In the genomic region with DNA sequence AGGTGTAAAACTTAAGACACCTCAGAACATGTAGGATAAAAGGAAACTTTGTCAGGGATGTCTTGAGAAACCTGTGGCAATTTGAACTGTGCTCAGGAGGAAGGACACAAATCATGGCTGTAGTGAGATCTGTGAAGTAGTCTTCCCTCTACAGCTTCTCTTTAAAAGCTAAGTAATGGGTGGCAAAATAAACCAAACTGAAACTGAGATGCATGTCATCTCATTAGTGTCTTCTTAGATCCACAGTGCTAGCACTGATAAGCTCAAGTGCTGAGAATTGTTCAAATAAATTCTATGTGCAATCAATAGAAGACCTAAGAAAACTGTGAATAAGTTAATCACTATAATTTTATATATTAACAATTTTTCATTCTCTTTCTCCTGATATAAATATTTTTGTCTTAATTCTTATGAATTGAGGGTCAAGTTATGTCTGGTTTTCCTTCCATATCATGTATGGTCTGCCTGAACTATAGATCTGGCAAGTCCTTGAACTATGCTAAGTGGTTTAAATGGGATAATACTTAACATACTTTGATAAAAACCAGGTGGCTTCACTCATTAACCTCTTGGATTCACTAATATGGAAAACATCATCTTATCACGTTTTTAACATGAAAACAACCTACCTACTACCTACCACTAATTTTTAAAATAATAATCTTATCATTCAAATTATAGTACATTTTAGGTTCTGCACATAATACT, we compare ENCODE assay signal across 26 cellular contexts. TPM values are rescaled to one million over a fixed set of nuclear protein-coding genes. Genes with fewer than 3 reads are reported as not detected.
DNase-seq lines count a peak whose midpoint lies in the region; ATAC-seq, FAIRE-seq and TF ChIP-seq lines count a peak whose summit lies in the region.
"Had no signal": no experiment of that assay in that cellular context is flagged by ENCODE, and none has a peak within 500 bp of the region (broad histone marks: within the 10 kb centered on the region; RNA-seq: fewer than 3 reads in every experiment).

No MANE protein-coding gene starts in this region.

- TF ChIP-seq RAD21 in SK-N-SH (IDR thresholded peaks at IDR 0.05; ENCODE audit: low read length) = no peak

- H3K4me1 ChIP-seq in BLaER1 (peaks cover 50% of the 10 kb centered on the region), HUES6 (ENCODE audit: control insufficient read depth, insufficient read depth, low read length) (peaks cover 23% of the 10 kb centered on the region), SK-N-SH (ENCODE audit: control insufficient read depth in 1 of 2, insufficient read depth in 2 of 2, low read depth in 1 of 2, low read length in 1 of 2) (peaks cover 2 to 27% of the 10 kb centered on the region in 2 experiments), small intestine (ENCODE audit: control insufficient read depth in 2 of 2, insufficient read depth in 1 of 2, low read depth in 1 of 2, low read length in 1 of 2) (no peaks in the 10 kb centered on the region)

- H3K9me2 ChIP-seq in SK-N-SH = no peaks in the 10 kb centered on the region

- H3K9me3 ChIP-seq in BLaER1 (no peaks in the 10 kb centered on the region), HUES6 (ENCODE audit: control insufficient read depth, insufficient read depth, low read depth, low read length) (no peaks in the 10 kb centered on the region), SK-N-SH (no peaks in the 10 kb centered on the region), small intestine (ENCODE audit: control insufficient read depth, low read depth) (no peaks in the 10 kb centered on the region)

- H4K20me1 ChIP-seq in BLaER1 = no peaks in the 10 kb centered on the region
- no peaks in the 10 kb centered on the region for H4K20me1 ChIP-seq in SK-N-SH (ENCODE audit: insufficient read depth)

- peak; percentile 19 for FAIRE-seq in small intestine (lab: Jason Lieb, UNC)
- FAIRE-seq: HepG2, K562 had no signal

- H3K27ac ChIP-seq in BLaER1 (0 out of 2 replicates have a peak overlapping the region, but pooled peaks have one; percentile 12), HUES6 (ENCODE audit: low read depth, low read length) (peak overlapping the region; percentile 48; the same call in 1 of the 2 replicates), SK-N-SH (ENCODE audit: low read depth in 2 of 2, low read length in 1 of 2) (peak overlapping the region in 1 of 2 experiments; percentile 72; a peak in 2 of 4 replicates), small intestine (ENCODE audit: low read depth in 1 of 2, low read length in 1 of 2) (no peak overlapping the region)
- H3K27ac ChIP-seq: C4-2B, RWPE1 had no signal

- intact Hi-C loops in Right ventricle myocardium inferior (cut with DNase I) = no loop called here

- no peaks in the 10 kb centered on the region for H3K36me3 Mint-ChIP-seq in activated T-cell treated with anti-CD3 and anti-CD28 coated beads, Interleukin-2, amount 50 U/mL, for 24 hours (ENCODE audit: low read depth)
- H3K36me3 Mint-ChIP-seq: CD8-positive, alpha-beta memory T cell had no signal

- no peak overlapping the region for H3K27ac Mint-ChIP-seq in activated T-cell treated with anti-CD3 and anti-CD28 coated beads, Interleukin-2, amount 50 U/mL, for 24 hours
- H3K27ac Mint-ChIP-seq: CD8-positive, alpha-beta memory T cell; HFFc6 had no signal

- H3K9me3 Mint-ChIP-seq in activated T-cell treated with anti-CD3 and anti-CD28 coated beads, Interleukin-2, amount 50 U/mL, for 24 hours = peaks cover 4% of the 10 kb centered on the region
- H3K9me3 Mint-ChIP-seq: H9, HFFc6 had no signal

- H3K4me3 ChIP-seq in BLaER1 (no peak overlapping the region), HUES6 (ENCODE audit: low read depth, low read length) (no peak overlapping the region), SK-N-SH (ENCODE audit: low read depth in 2 of 2, low read length in 1 of 2) (no peak overlapping the region), small intestine (ENCODE audit: low read depth in 1 of 2, low read length in 2 of 2) (no peak overlapping the region)
- H3K4me3 ChIP-seq: K562 had no signal

- CTCF ChIA-PET in SK-N-SH (lab: Yijun Ruan, JAX) = interaction anchor here (1.1 kb wide), 2 partner anchors 26 to 116 kb away, joined by 3 read pairs; no protein-coding TSS in a partner anchor

- TF ChIP-seq CTCF in SK-N-SH (IDR thresholded peaks at IDR 0.05) = no peak

- WGBS in SK-N-SH (ENCODE audit: low lambda C conversion rate) = 30% methylated on average over 1 of the region's 1 CpG
- 31 to 46% (median 38%) methylated on average over 1 of the region's 1 CpG for WGBS in small intestine, 3 donors

- H3K79me2 ChIP-seq in SK-N-SH (ENCODE audit: insufficient read depth) = peaks cover 18% of the 10 kb centered on the region

- peaks cover 15% of the 10 kb centered on the region for H3F3A ChIP-seq in SK-N-SH (replicated peaks; ENCODE audit: insufficient read depth)

- H3K4me2 ChIP-seq in BLaER1 = no peak overlapping the region
- no peak overlapping the region for H3K4me2 ChIP-seq in SK-N-SH

- no peaks in the 10 kb centered on the region for H3K27me3 Mint-ChIP-seq in activated T-cell treated with anti-CD3 and anti-CD28 coated beads, Interleukin-2, amount 50 U/mL, for 24 hours
- H3K27me3 Mint-ChIP-seq: CD8-positive, alpha-beta memory T cell had no signal

- H3K27me3 ChIP-seq in BLaER1 (no peaks in the 10 kb centered on the region), HUES6 (ENCODE audit: control insufficient read depth, insufficient read depth, low read length) (no peaks in the 10 kb centered on the region), SK-N-SH (ENCODE audit: insufficient read depth) (no peaks in the 10 kb centered on the region), small intestine (ENCODE audit: control insufficient read depth in 2 of 2, insufficient read depth in 2 of 2, low read length in 2 of 2) (no peaks in the 10 kb centered on the region)

- H3K9ac ChIP-seq in BLaER1 (no peak overlapping the region), HUES6 (ENCODE audit: low read length) (no peak overlapping the region), SK-N-SH (no peak overlapping the region)

- POLR2A ChIA-PET in SK-N-SH (lab: Yijun Ruan, JAX) = no interaction called here

- ATAC-seq in GM21786 (IDR thresholded peaks at IDR 0.05; ENCODE audit: unreplicated experiment) (no peak), Right ventricle myocardium inferior (no peak)
- ATAC-seq: HepG2, K562 had no signal

- H3K36me3 ChIP-seq in BLaER1 (peaks cover 3% of the 10 kb centered on the region; the same call in 1 of the 2 replicates), HUES6 (ENCODE audit: control insufficient read depth, insufficient read depth, low read length) (no peaks in the 10 kb centered on the region), SK-N-SH (replicated peaks in 1 of 2; ENCODE audit: control insufficient read depth in 1 of 2, insufficient read depth in 2 of 2, low read length in 1 of 2) (peaks cover 2 to 21% of the 10 kb centered on the region in 2 experiments), small intestine (ENCODE audit: control insufficient read depth in 2 of 2, insufficient read depth in 2 of 2, low read length in 2 of 2) (no peaks in the 10 kb centered on the region)

- no peaks in the 10 kb centered on the region for H3K4me1 Mint-ChIP-seq in activated T-cell treated with anti-CD3 and anti-CD28 coated beads, Interleukin-2, amount 50 U/mL, for 24 hours (ENCODE audit: low read depth)
- H3K4me1 Mint-ChIP-seq: CD8-positive, alpha-beta memory T cell had no signal

- DNase-seq in SK-N-SH (no peak), small intestine (no peak), Right ventricle myocardium inferior (ENCODE audit: missing footprints) (no peak)
- DNase-seq in activated T-cell treated with anti-CD3 and anti-CD28 coated beads, Interleukin-2, amount 50 U/mL, for 24 hours = no peak
- DNase-seq: ACHN; Calu3; CD8-positive, alpha-beta memory T cell; EL; GF-D8; H9; HFFc6; NCI-H1092; NCI-H1436 treated with DMSO at 0.1 percent for 48 hours; NCI-H2029; NCI-H2171 treated with DMSO at 0.1 percent for 48 hours; NCI-H524 treated with DMSO at 0.1 percent for 48 hours; NK-92 treated with Interleukin-12 subunit alpha and Interleukin-12 subunit beta, amount 100 ng/mL, for 24 hours; SIG-M5; T-helper 1 cell had no signal

- no peak overlapping the region for H3K4me3 Mint-ChIP-seq in activated T-cell treated with anti-CD3 and anti-CD28 coated beads, Interleukin-2, amount 50 U/mL, for 24 hours
- H3K4me3 Mint-ChIP-seq: CD8-positive, alpha-beta memory T cell; H9; HFFc6 had no signal

- H2AFZ ChIP-seq in SK-N-SH (ENCODE audit: low read depth) = no peak overlapping the region

- peak in 1 of 2 experiments; percentile 21; a peak in 1 of 4 replicates for TF ChIP-seq EP300 in SK-N-SH (IDR thresholded peaks at IDR 0.05; ENCODE audit: borderline replicate concordance in 1 of 2, low read depth in 1 of 2, low read length in 1 of 2)

TF ChIP-seq in SK-N-SH, 30 proteins besides CTCF, POLR2A, EP300 and RAD21:
- TF ChIP-seq ELF1 (IDR thresholded peaks at IDR 0.05) (no peak), RFX5 (IDR thresholded peaks at IDR 0.05; ENCODE audit: low read length) (no peak), GATA2 (CRISPR knock-in tag; IDR thresholded peaks at IDR 0.05) (peak; percentile 17; the same call in 1 of the 2 replicates), RXRA (IDR thresholded peaks at IDR 0.05; ENCODE audit: borderline replicate concordance, low read depth) (no peak), TCF12 (IDR thresholded peaks at IDR 0.05) (no peak), EZH2phosphoT487 (IDR thresholded peaks at IDR 0.05; ENCODE audit: borderline replicate concordance, low read depth) (no peak), GABPA (IDR thresholded peaks at IDR 0.05; ENCODE audit: low read depth) (no peak)
TF ChIP-seq in SK-N-SH: peak in this region for 1.

RNA-seq across cellular contexts. Expression of a gene that starts 27.2 kb away (rescaled TPM):
- 12.7 and 17.0 TPM in 2 replicates for polyA plus RNA-seq in SK-N-SH (2012; rRNA removed)
- polyA plus RNA-seq in SK-N-SH (2012; cell fraction: cytosol; rRNA removed) = 19.5 and 23.3 TPM in 2 replicates
- polyA plus RNA-seq in SK-N-SH (2012; cell fraction: nucleus; rRNA removed) = 6.7 and 11.9 TPM in 2 replicates
- 10 to 100 TPM in 1 of 3 donors, not detected in 2; 11.3 TPM for polyA plus RNA-seq in small intestine
- 0.24 TPM for total RNA-seq in Right ventricle myocardium inferior
- total RNA-seq: CD8-positive, alpha-beta memory T cell; HepG2 had no signal
- polyA plus RNA-seq: CD8-positive, alpha-beta memory T cell; HepG2 had no signal

Comparison
In these comparisons a context has a peak if more than half of its experiments do, and no peak if none do; other contexts are left out.
1. H3K27ac ChIP-seq: peak in BLaER1 (single experiment) and HUES6 (single experiment); none in small intestine (0 of 2).